1 cellular context compared by ENCODE assay signal in the genomic region with DNA sequence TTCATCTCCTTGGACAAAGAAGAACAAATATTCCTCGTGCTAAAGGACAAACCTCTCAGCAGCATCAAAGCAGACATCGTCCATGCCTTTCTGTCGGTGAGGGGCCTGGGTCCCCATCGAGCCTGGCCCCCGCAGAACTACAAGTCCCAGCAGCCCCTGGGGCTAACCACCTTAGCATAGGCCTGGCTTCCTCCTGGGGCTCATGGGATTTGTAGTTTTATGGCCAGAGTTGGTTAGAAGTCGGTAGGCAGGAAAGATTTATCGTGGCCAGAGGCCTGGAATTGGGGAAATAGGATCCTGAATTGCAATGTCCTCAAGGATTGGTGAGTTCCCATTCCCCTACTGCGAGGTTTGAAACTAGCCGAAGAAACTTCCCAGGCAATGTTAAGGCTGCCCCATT.
TF ChIP-seq lines count a peak whose summit lies in the region.

No MANE protein-coding gene starts in this region.

TF ChIP-seq in IMR-90, 13 proteins besides CTCF, POLR2A, EP300 and RAD21:
- TF ChIP-seq MAZ (IDR thresholded peaks at IDR 0.05; ENCODE audit: borderline replicate concordance, low read depth, low read length) (no peak), RFX5 (IDR thresholded peaks at IDR 0.05; ENCODE audit: low read depth, low read length) (no peak), FOS (IDR thresholded peaks at IDR 0.05; ENCODE audit: low read depth, low read length) (no peak), BHLHE40 (IDR thresholded peaks at IDR 0.05; ENCODE audit: low read depth, low read length) (no peak), MAFK (IDR thresholded peaks at IDR 0.05; ENCODE audit: low read depth, low read length) (no peak), MXI1 (IDR thresholded peaks at IDR 0.05; ENCODE audit: borderline replicate concordance, low read depth, low read length) (no peak), CHD1 (IDR thresholded peaks at IDR 0.05; ENCODE audit: low read depth, low read length) (no peak), CEBPB (IDR thresholded peaks at IDR 0.05; ENCODE audit: low read depth, low read length) (no peak), SMC3 (IDR thresholded peaks at IDR 0.05; ENCODE audit: low read depth, low read length) (no peak), RCOR1 (IDR thresholded peaks at IDR 0.05; ENCODE audit: insufficient replicate concordance, low read length) (no peak), NFE2L2 (IDR thresholded peaks at IDR 0.05; ENCODE audit: low read depth, low read length) (no peak), USF2 (IDR thresholded peaks at IDR 0.05; ENCODE audit: low read depth, low read length) (no peak)
- TF ChIP-seq, protein P1, sequence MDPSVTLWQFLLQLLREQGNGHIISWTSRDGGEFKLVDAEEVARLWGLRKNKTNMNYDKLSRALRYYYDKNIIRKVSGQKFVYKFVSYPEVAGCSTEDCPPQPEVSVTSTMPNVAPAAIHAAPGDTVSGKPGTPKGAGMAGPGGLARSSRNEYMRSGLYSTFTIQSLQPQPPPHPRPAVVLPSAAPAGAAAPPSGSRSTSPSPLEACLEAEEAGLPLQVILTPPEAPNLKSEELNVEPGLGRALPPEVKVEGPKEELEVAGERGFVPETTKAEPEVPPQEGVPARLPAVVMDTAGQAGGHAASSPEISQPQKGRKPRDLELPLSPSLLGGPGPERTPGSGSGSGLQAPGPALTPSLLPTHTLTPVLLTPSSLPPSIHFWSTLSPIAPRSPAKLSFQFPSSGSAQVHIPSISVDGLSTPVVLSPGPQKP (IDR thresholded peaks at IDR 0.05; ENCODE audit: borderline replicate concordance, low read depth, low read length): no peak
TF ChIP-seq in IMR-90: peak in this region for 0.
